In genomic region chr5:54291498-54291897, GRCh38 we compare ENCODE assay signal across 17 cellular contexts. TPM values are rescaled to one million over a fixed set of nuclear protein-coding genes. Genes with fewer than 3 reads are reported as not detected.
DNase-seq lines count a peak whose midpoint lies in the region; TF ChIP-seq lines count a peak whose summit lies in the region.
"Had no signal": no experiment of that assay in that cellular context is flagged by ENCODE, and none has a peak within 500 bp of the region (broad histone marks: within the 10 kb centered on the region; RNA-seq: fewer than 3 reads in every experiment).

No MANE protein-coding gene starts in this region.

- H3K27ac ChIP-seq in VCaP (peak overlapping the region; percentile 91), esophagus muscularis mucosa (replicated peaks in 1 of 4) (no peak overlapping the region)
- H3K27ac ChIP-seq: BLaER1 treated with 17β-estradiol and CSF1 and Interleukin-3, amounts not matched to agents 10 nM and 100 nM; HL-60 had no signal

- peaks cover 10 to 27% (median 20%) of the 10 kb centered on the region in 4 donors for H3K4me1 ChIP-seq in esophagus muscularis mucosa

- no peaks in the 10 kb centered on the region for H3K36me3 ChIP-seq in esophagus muscularis mucosa
- no peaks in the 10 kb centered on the region for H3K36me3 ChIP-seq in MG63

- no peaks in the 10 kb centered on the region for H3K36me3 Mint-ChIP-seq in mesothelial cell of epicardium

- peak; percentile 31 for DNase-seq in esophagus muscularis mucosa (ENCODE audit: extremely low spot score)
- DNase-seq in mesothelial cell of epicardium (ENCODE audit: low spot score in 2 of 2, unreplicated experiment in 2 of 2), result no peak
- DNase-seq in MG63, result no peak
- DNase-seq in foreskin fibroblast, result no peak
- no peak for DNase-seq in A172 (ENCODE audit: low spot score)
- no peak for DNase-seq in dedifferentiated amniotic fluid mesenchymal stem cell (ENCODE audit: extremely low spot score)
- DNase-seq: 8988T; Calu3; CD8-positive, alpha-beta T cell; DMS79 treated with DMSO at 0.1 percent for 48 hours; GF-D8; HFFc6 had no signal

- TF ChIP-seq CTCF in VCaP (conservative IDR thresholded peaks at IDR 0.05), result no peak
- no peak for TF ChIP-seq CTCF in esophagus muscularis mucosa (IDR thresholded peaks at IDR 0.05)
- no peak for TF ChIP-seq CTCF in mesothelial cell of epicardium (IDR thresholded peaks at IDR 0.05; ENCODE audit: unreplicated experiment)
- TF ChIP-seq CTCF in foreskin fibroblast (IDR thresholded peaks at IDR 0.05; ENCODE audit: low read depth, low read length), result no peak

- peak overlapping the region; percentile 2 for H3K27ac Mint-ChIP-seq in mesothelial cell of epicardium
- H3K27ac Mint-ChIP-seq: B cell; CD8-positive, alpha-beta T cell; GM23338; HFFc6 had no signal

- H3K9me3 ChIP-seq in esophagus muscularis mucosa (no peaks in the 10 kb centered on the region), MG63 (no peaks in the 10 kb centered on the region)

- peaks cover 21% of the 10 kb centered on the region for H3K4me1 Mint-ChIP-seq in mesothelial cell of epicardium

- H3K4me3 ChIP-seq in esophagus muscularis mucosa (no peak overlapping the region), MG63 (no peak overlapping the region), foreskin fibroblast (ENCODE audit: low read depth in 1 of 2, low read length in 2 of 2) (no peak overlapping the region)
- H3K4me3 ChIP-seq: BLaER1 treated with 17β-estradiol and CSF1 and Interleukin-3, amounts not matched to agents 10 nM and 100 nM; GM23338 had no signal

- TF ChIP-seq POLR2A in esophagus muscularis mucosa (IDR thresholded peaks at IDR 0.05; ENCODE audit: low read depth), result no peak

- 79% methylated on average over 3 of the region's 3 CpGs for WGBS in esophagus muscularis mucosa

- H3K9me3 Mint-ChIP-seq in mesothelial cell of epicardium, result peaks cover 5% of the 10 kb centered on the region
- H3K9me3 Mint-ChIP-seq: GM23338 had no signal

- H3K4me3 Mint-ChIP-seq in mesothelial cell of epicardium, result no peak overlapping the region
- H3K4me3 Mint-ChIP-seq: B cell; CD8-positive, alpha-beta T cell; GM23338; HFFc6 had no signal

- no peaks in the 10 kb centered on the region for H3K27me3 ChIP-seq in esophagus muscularis mucosa
- H3K27me3 ChIP-seq in MG63, result no peaks in the 10 kb centered on the region
- H3K27me3 ChIP-seq: BLaER1 treated with 17β-estradiol and CSF1 and Interleukin-3, amounts not matched to agents 10 nM and 100 nM had no signal

- no peak for TF ChIP-seq EP300 in esophagus muscularis mucosa (IDR thresholded peaks at IDR 0.05)

- intact Hi-C loops in esophagus muscularis mucosa (cut with DNase I), result no loop called here

- no peaks in the 10 kb centered on the region for H3K27me3 Mint-ChIP-seq in mesothelial cell of epicardium (ENCODE audit: low read depth)
- H3K27me3 Mint-ChIP-seq: B cell had no signal

RNA-seq across cellular contexts. Expression of gene ARL15, which starts 18.9 kb away (rescaled TPM):
- 10 to 100 TPM; 11.6 to 21.6 (median 16.5) TPM for total RNA-seq in esophagus muscularis mucosa
- total RNA-seq in mesothelial cell of epicardium, result 20.0 to 24.8 TPM (median 22.2 TPM) in 3 replicates
- total RNA-seq in MG63 (2014; rRNA removed; shearing (Covaris generic); ENCODE audit: low replicate concordance), result 2.2 and 5.8 TPM in 2 replicates
- total RNA-seq in A172 (2014; rRNA removed; shearing (Covaris generic)), result 28.3 and 29.7 TPM in 2 replicates
